ENCODE assay signal across 1 cellular context in genomic region chr10:28875535-28876208, GRCh38.
TF ChIP-seq lines count a peak whose summit lies in the region.

No MANE protein-coding gene starts in this region.

TF ChIP-seq in HepG2, 621 proteins besides CTCF, POLR2A, EP300 and RAD21 (continued from another document):
- TF ChIP-seq ARID5B (CRISPR knock-in tag; IDR thresholded peaks at IDR 0.05) (peak; percentile 50; the same call in 1 of the 2 replicates), TBX2 (CRISPR knock-in tag; IDR thresholded peaks at IDR 0.05; ENCODE audit: borderline replicate concordance) (peak; percentile 37; the same call in 1 of the 2 replicates), XRCC5 (optimal IDR thresholded peaks at IDR 0.05; ENCODE audit: low read length) (peak; percentile 25), SALL2 (CRISPR knock-in tag; IDR thresholded peaks at IDR 0.05) (no peak), TMF1 (CRISPR knock-in tag; IDR thresholded peaks at IDR 0.05; ENCODE audit: low read depth) (no peak), ZNF160 (CRISPR knock-in tag; IDR thresholded peaks at IDR 0.05) (no peak), SOX6 (IDR thresholded peaks at IDR 0.05) (no peak), SOX6 (CRISPR knock-in tag; IDR thresholded peaks at IDR 0.05) (peak; percentile 58; the same call in 1 of the 2 replicates), PAF1 (CRISPR knock-in tag; IDR thresholded peaks at IDR 0.05) (no peak), ZBTB21 (CRISPR knock-in tag; IDR thresholded peaks at IDR 0.05) (no peak), JDP2 (CRISPR knock-in tag; IDR thresholded peaks at IDR 0.05; ENCODE audit: borderline replicate concordance) (no peak), MED8 (CRISPR knock-in tag; IDR thresholded peaks at IDR 0.05; ENCODE audit: insufficient replicate concordance) (no peak), SOX5 (CRISPR knock-in tag; IDR thresholded peaks at IDR 0.05; ENCODE audit: borderline replicate concordance) (peak; percentile 18; the same call in 1 of the 2 replicates), NFE2L1 (CRISPR knock-in tag; IDR thresholded peaks at IDR 0.05; ENCODE audit: borderline replicate concordance) (no peak)
